Comparison of ENCODE assay signal across 20 cellular contexts in the genomic region with DNA sequence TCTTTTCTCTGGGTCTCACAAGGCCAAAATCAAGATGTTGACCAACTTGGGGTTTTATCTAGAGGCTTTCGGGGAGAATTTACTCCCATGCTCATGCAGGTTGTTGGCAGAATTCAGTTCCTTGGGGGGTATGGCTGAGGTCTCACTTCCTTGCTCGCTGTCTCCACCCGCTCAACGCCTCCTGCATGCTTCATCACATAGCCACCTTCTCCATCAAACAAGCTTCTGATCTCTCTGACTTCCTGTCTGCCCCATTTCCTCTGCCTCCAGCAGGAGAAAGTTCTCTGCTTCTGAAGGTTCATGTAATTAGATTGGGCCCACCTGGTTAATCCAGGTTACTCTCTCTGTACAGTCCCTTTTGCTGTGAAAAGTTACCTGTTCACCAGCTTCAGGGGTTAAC.
DNase-seq lines count a peak whose midpoint lies in the region; ATAC-seq and TF ChIP-seq lines count a peak whose summit lies in the region.
"Had no signal": no experiment of that assay in that cellular context is flagged by ENCODE, and none has a peak within 500 bp of the region (broad histone marks: within the 10 kb centered on the region; RNA-seq: fewer than 3 reads in every experiment).

No MANE protein-coding gene starts in this region.

- POLR2A ChIA-PET in T-cell (lab: Charles Lee) = interaction anchor here in 1 of 2 donors (0.7 kb wide), 1 partner anchor 9 kb away, joined by 5 read pairs; no protein-coding TSS in a partner anchor

- no peaks in the 10 kb centered on the region for H3K27me3 ChIP-seq in right cardiac atrium (ENCODE audit: control insufficient read depth, insufficient read depth)
- no peaks in the 10 kb centered on the region for H3K27me3 ChIP-seq in left ventricle myocardium inferior (ENCODE audit: low read depth)

- peaks cover 4% of the 10 kb centered on the region for H3K4me1 ChIP-seq in right cardiac atrium (ENCODE audit: control insufficient read depth, insufficient read depth, low read length)
- peaks cover 54% of the 10 kb centered on the region for H3K4me1 ChIP-seq in left ventricle myocardium inferior

- H3K27ac ChIP-seq in right cardiac atrium (ENCODE audit: low read length) (peak overlapping the region; percentile 35), left ventricle myocardium inferior (replicated peaks) (no peak overlapping the region)
- H3K27ac ChIP-seq: HL-60, RWPE1 had no signal

- intact Hi-C loops in right cardiac atrium (cut with DNase I) (loop anchor here (5.0 to 10.0 kb wide), 4 partner anchors 180 to 700 kb away; partner anchors contain the start of gene FZD1 (in 2 of the 4)), left ventricle myocardium inferior (cut with micrococcal nuclease) (loop anchor here (10.0 kb wide), 3 partner anchors 180 to 700 kb away; partner anchors contain the start of gene FZD1)

- TF ChIP-seq CTCF in left ventricle myocardium inferior (IDR thresholded peaks at IDR 0.05; ENCODE audit: borderline replicate concordance) (no peak), progenitor cell of endocrine pancreas (IDR thresholded peaks at IDR 0.05; ENCODE audit: unreplicated experiment) (no peak)

- CTCF ChIA-PET in T-cell (lab: Charles Lee) = no interaction called here

- H3K9me3 ChIP-seq in right cardiac atrium (ENCODE audit: control insufficient read depth, low read length) = no peaks in the 10 kb centered on the region
- H3K9me3 ChIP-seq in left ventricle myocardium inferior (replicated peaks) = no peaks in the 10 kb centered on the region

- H3K36me3 ChIP-seq in left ventricle myocardium inferior = no peaks in the 10 kb centered on the region

- no peaks in the 10 kb centered on the region for H3K9me3 Mint-ChIP-seq in T-cell
- no peaks in the 10 kb centered on the region for H3K9me3 Mint-ChIP-seq in progenitor cell of endocrine pancreas (ENCODE audit: low read depth)
- H3K9me3 Mint-ChIP-seq: GM23338 had no signal

- peak overlapping the region; percentile 24 to 51 (median 49) for H3K4me3 Mint-ChIP-seq in T-cell
- no peak overlapping the region for H3K4me3 Mint-ChIP-seq in progenitor cell of endocrine pancreas (ENCODE audit: low read depth)
- H3K4me3 Mint-ChIP-seq: GM23338 had no signal

- H3K36me3 Mint-ChIP-seq in T-cell (no peaks in the 10 kb centered on the region), progenitor cell of endocrine pancreas (ENCODE audit: insufficient read depth) (peaks cover 2% of the 10 kb centered on the region)

- H3K27ac Mint-ChIP-seq in T-cell (peak overlapping the region; percentile 76 to 92), progenitor cell of endocrine pancreas (peak overlapping the region; percentile 45)
- H3K27ac Mint-ChIP-seq: GM23338 had no signal

- WGBS in right cardiac atrium = 85% methylated on average over 4 of the region's 4 CpGs

- in situ Hi-C loops in G401 (cut with HindIII; ENCODE audit: low sequenced_read_pairs) = no loop called here

- no peak overlapping the region for H3K4me3 ChIP-seq in right cardiac atrium (ENCODE audit: low read length)
- no peak overlapping the region for H3K4me3 ChIP-seq in left ventricle myocardium inferior
- H3K4me3 ChIP-seq: GM23338, K562 had no signal

- ATAC-seq in right cardiac atrium = no peak
- peak; percentile 80 to 98 (median 90) for ATAC-seq in T-cell (replicated peaks in 1 of 4)
- ATAC-seq in GM18517 (IDR thresholded peaks at IDR 0.05; ENCODE audit: unreplicated experiment) = no peak
- ATAC-seq: GM23338, HCT116, K562, PC-3 had no signal

- H3K27me3 Mint-ChIP-seq in T-cell (peaks cover 0 to 1% of the 10 kb centered on the region in 2 donors), progenitor cell of endocrine pancreas (no peaks in the 10 kb centered on the region)

- H3K4me1 Mint-ChIP-seq in T-cell = peaks cover 35 to 38% (median 35%) of the 10 kb centered on the region in 3 donors
- H3K4me1 Mint-ChIP-seq in progenitor cell of endocrine pancreas (ENCODE audit: low read depth) = no peaks in the 10 kb centered on the region

- peak; percentile 7 for DNase-seq in activated CD4-positive, alpha-beta T cell treated with anti-CD3 and anti-CD28 coated beads for 48 hours
- DNase-seq in activated CD4-positive, alpha-beta T cell treated with anti-CD3 and anti-CD28 coated beads, Interleukin-2, amount 50 U/mL, for 1 hour = no peak
- DNase-seq in right cardiac atrium (no peak), left ventricle myocardium inferior (no peak), T-cell (peak in 23 of 34 experiments; percentile 2 to 46 (median 20)), progenitor cell of endocrine pancreas (ENCODE audit: low spot score, unreplicated experiment) (no peak), G401 (ENCODE audit: low spot score) (no peak)
- DNase-seq: 8988T, GF-D8, NCI-H1417 treated with DMSO at 0.1 percent for 48 hours, NCI-H1930, NCI-H2171, NCI-H774, PC-3 had no signal

Comparison
In these comparisons a context has a peak if more than half of its experiments do, and no peak if none do; other contexts are left out.
1. DNase-seq: peak in activated CD4-positive, alpha-beta T cell treated with anti-CD3 and anti-CD28 coated beads for 48 hours (single experiment) and T-cell (23 of 34); none in activated CD4-positive, alpha-beta T cell treated with anti-CD3 and anti-CD28 coated beads, Interleukin-2, amount 50 U/mL, for 1 hour (single experiment), right cardiac atrium (0 of 3), left ventricle myocardium inferior (single experiment), progenitor cell of endocrine pancreas (single experiment) and G401 (single experiment).
2. ATAC-seq: peak in T-cell (4 of 4); none in right cardiac atrium (0 of 2) and GM18517 (single experiment).